In the genomic region with DNA sequence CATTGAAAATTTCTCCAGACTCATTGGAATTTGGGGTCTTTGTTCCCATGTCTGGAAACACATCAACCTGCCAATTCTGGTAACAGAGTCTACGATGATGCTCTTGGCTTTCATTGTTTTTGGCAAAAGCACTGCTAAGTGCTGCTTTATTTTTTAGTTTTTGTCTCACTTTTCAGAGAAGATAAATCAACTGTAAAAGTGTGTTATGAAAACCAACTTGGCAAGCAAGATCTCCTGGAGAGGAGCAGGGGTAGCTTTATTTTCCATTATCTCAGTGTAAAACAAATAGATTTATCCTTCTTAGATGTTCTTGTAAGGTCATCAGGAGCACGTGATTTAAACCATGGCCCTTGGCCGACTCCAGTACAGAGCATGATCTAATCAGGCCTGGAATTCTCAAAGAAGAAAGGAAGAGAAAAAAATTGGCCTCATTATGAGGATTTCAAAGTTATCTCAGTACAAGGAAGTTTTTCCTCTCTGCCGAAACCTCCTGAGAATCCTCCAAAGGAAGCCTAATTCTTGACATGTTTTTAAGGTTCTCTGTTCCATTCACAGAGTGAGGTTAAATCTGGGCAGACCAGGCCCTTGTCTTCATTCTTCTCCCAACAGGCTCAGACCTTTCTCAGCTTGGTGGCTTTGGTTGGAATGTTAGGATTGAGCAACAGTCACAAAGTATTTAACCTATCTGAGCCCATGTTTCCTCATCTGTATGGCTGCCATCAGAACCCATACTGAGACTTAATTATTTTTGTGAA, we compare ENCODE assay signal across 12 cellular contexts. TPM values are rescaled to one million over a fixed set of nuclear protein-coding genes. Genes with fewer than 3 reads are reported as not detected.
DNase-seq lines count a peak whose midpoint lies in the region; ATAC-seq and TF ChIP-seq lines count a peak whose summit lies in the region.
"Had no signal": no experiment of that assay in that cellular context is flagged by ENCODE, and none has a peak within 500 bp of the region (broad histone marks: within the 10 kb centered on the region; RNA-seq: fewer than 3 reads in every experiment).

No MANE protein-coding gene starts in this region.

- no peak for TF ChIP-seq CTCF in type B pancreatic cell (conservative IDR thresholded peaks at IDR 0.05)

- no peaks in the 10 kb centered on the region for H3K9me3 Mint-ChIP-seq in type B pancreatic cell
- H3K9me3 Mint-ChIP-seq: T-cell had no signal

- H3K27ac Mint-ChIP-seq in type B pancreatic cell, result peak overlapping the region; percentile 4
- H3K27ac Mint-ChIP-seq: T-cell had no signal

- H3K4me1 ChIP-seq in mesodermal cell (ENCODE audit: control insufficient read depth, insufficient read depth, low read length, poor library complexity, severe bottlenecking), result peaks cover 42% of the 10 kb centered on the region

- no peaks in the 10 kb centered on the region for H3K36me3 Mint-ChIP-seq in type B pancreatic cell
- H3K36me3 Mint-ChIP-seq: T-cell had no signal

- H3K4me3 ChIP-seq in mesodermal cell (ENCODE audit: extremely low read depth, insufficient read depth, low read length, poor library complexity, severe bottlenecking), result no peak overlapping the region
- H3K4me3 ChIP-seq: coronary artery, skin epidermis had no signal

- H3K9me3 ChIP-seq in mesodermal cell (ENCODE audit: control insufficient read depth, low read length), result no peaks in the 10 kb centered on the region

- H3K27me3 Mint-ChIP-seq in type B pancreatic cell, result peaks cover 27% of the 10 kb centered on the region

- DNase-seq in NCI-H2196 treated with DMSO at 0.1 percent for 48 hours (lab: John Stamatoyannopoulos, UW; ENCODE audit: unreplicated experiment) (peak; percentile 18), epithelial cell of prostate (ENCODE audit: low read depth, low spot score) (no peak), type B pancreatic cell (ENCODE audit: extremely low spot score, unreplicated experiment) (no peak)
- no peak for DNase-seq in activated CD4-positive, CD25-positive, alpha-beta regulatory T cell (lab: John Stamatoyannopoulos, UW)
- no peak for DNase-seq in activated CD8-positive, alpha-beta memory T cell treated with anti-CD3 and anti-CD28 coated beads, Interleukin-2, amount 50 U/mL, for 48 hours
- DNase-seq: NCI-H2227 treated with DMSO at 0.1 percent for 48 hours, T-cell had no signal

- WGBS in mesodermal cell (ENCODE audit: insufficient coverage in 2 of 2), 2 experiments, result 40 to 71% methylated on average over 1 to 3 of the region's 4 CpGs

- H3K4me1 Mint-ChIP-seq in type B pancreatic cell (ENCODE audit: unreplicated experiment), result peaks cover 52% of the 10 kb centered on the region
- H3K4me1 Mint-ChIP-seq: T-cell had no signal

- H3K4me3 Mint-ChIP-seq in type B pancreatic cell, result no peak overlapping the region
- H3K4me3 Mint-ChIP-seq: T-cell had no signal

- H3K36me3 ChIP-seq in mesodermal cell (ENCODE audit: control insufficient read depth, insufficient read depth, low read length), result no peaks in the 10 kb centered on the region

- ATAC-seq in GM19351 (IDR thresholded peaks at IDR 0.05; ENCODE audit: unreplicated experiment), result no peak
- ATAC-seq in GM19023 (IDR thresholded peaks at IDR 0.05; ENCODE audit: unreplicated experiment), result no peak
- ATAC-seq: T-cell had no signal

- H3K27ac ChIP-seq in epithelial cell of prostate (peak overlapping the region; percentile 60), mesodermal cell (ENCODE audit: low read depth, low read length, severe bottlenecking) (peak overlapping the region; percentile 85)

RNA-seq across cellular contexts. Expression of a gene that starts 16.4 kb away (rescaled TPM):
- polyA plus RNA-seq in mesodermal cell (2013, experiment 1 of 2), result 25.2 TPM
- polyA plus RNA-seq in mesodermal cell (2013, experiment 2 of 2), result 32.5 TPM
- total RNA-seq in type B pancreatic cell (ENCODE audit: low replicate concordance), result 2.5 and 14.2 TPM in 2 replicates
